In the genomic region with DNA sequence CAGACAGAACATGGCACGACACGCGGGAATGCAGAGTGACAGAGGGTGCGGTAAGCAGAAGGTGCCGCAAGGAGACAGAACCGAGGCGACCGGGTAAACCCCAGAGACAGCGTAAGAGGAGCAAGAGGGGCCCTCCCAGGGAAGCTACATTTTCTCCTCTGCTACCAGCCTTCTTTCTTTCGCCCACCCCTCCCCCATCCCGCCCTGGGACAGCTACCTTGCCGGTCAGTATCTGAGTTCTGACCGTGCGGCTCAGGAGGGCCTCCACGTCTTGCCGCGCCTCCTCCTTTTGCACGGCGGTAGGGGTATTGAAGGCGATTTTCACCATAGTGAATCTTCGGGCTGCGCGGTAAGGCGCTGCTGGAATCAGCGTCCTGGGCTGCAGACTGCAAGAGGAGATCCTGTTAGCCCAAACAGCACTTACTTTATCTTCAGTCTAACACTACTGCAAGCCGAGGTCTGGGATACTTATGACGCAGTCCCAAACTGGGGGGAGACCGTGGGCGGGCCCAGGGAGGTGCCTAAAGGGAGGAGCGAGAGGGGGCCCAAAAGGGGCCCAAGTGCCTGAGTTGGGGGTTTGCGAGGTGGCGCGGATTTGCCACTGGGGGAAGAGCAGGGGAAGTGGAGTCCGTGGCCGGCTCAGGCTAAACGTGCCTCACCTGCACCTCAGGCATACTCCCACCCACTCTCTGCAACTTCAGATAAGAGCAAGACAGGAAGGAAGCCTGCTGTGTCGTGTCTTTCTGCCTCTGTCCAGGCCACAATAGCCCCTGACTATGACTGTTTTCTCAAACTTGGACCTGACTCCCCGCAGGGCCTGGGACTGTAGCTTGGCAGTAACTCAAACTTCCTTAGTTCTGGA, we compare ENCODE assay signal across 8 cellular contexts. TPM values are rescaled to one million over a fixed set of nuclear protein-coding genes. Genes with fewer than 3 reads are reported as not detected.
DNase-seq lines count a peak whose midpoint lies in the region; ATAC-seq and TF ChIP-seq lines count a peak whose summit lies in the region.

ITM2A (minus strand) TSS at position 447 of the 862 bp plus-strand sequence; CDS start at position 328, 119 bp downstream.

- H3K9me3 ChIP-seq in BE2C (no peaks in the 10 kb centered on the region), upper lobe of right lung (no peaks in the 10 kb centered on the region)

- H3K27me3 ChIP-seq in BE2C (no peaks in the 10 kb centered on the region), upper lobe of right lung (no peaks in the 10 kb centered on the region), brain microvascular endothelial cell (replicated peaks) (no peaks in the 10 kb centered on the region)

- no peaks in the 10 kb centered on the region for H3K36me3 Mint-ChIP-seq in IgD-negative memory B cell
- peaks cover 17% of the 10 kb centered on the region for H3K36me3 Mint-ChIP-seq in activated T-cell treated with anti-CD3 and anti-CD28 coated beads, Interleukin-2, amount 50 U/mL, for 24 hours (ENCODE audit: low read depth)

- peaks cover 1% of the 10 kb centered on the region for H3K27me3 Mint-ChIP-seq in IgD-negative memory B cell
- H3K27me3 Mint-ChIP-seq in activated T-cell treated with anti-CD3 and anti-CD28 coated beads, Interleukin-2, amount 50 U/mL, for 24 hours: peaks cover 37% of the 10 kb centered on the region

- in situ Hi-C loops in brain microvascular endothelial cell (cut with HindIII; ENCODE audit: low pct_ligation_motif_present, low sequenced_read_pairs): no loop called here

- H3K4me3 Mint-ChIP-seq in IgD-negative memory B cell: peak within 1 kb of the TSS; percentile 89 to 98 (median 95)
- peak within 1 kb of the TSS; percentile 83 for H3K4me3 Mint-ChIP-seq in activated T-cell treated with anti-CD3 and anti-CD28 coated beads, Interleukin-2, amount 50 U/mL, for 24 hours

- peak within 1 kb of the TSS; percentile 5 to 93 (median 15) for H3K27ac Mint-ChIP-seq in IgD-negative memory B cell
- peak within 1 kb of the TSS; percentile 88 for H3K27ac Mint-ChIP-seq in activated T-cell treated with anti-CD3 and anti-CD28 coated beads, Interleukin-2, amount 50 U/mL, for 24 hours

- H3K4me1 Mint-ChIP-seq in IgD-negative memory B cell: peaks cover 3 to 17% (median 9%) of the 10 kb centered on the region in 3 donors
- peaks cover 36% of the 10 kb centered on the region for H3K4me1 Mint-ChIP-seq in activated T-cell treated with anti-CD3 and anti-CD28 coated beads, Interleukin-2, amount 50 U/mL, for 24 hours (ENCODE audit: low read depth)

- H3K36me3 ChIP-seq in BE2C (no peaks in the 10 kb centered on the region), upper lobe of right lung (no peaks in the 10 kb centered on the region), brain microvascular endothelial cell (replicated peaks) (no peaks in the 10 kb centered on the region)

- H3K9me3 Mint-ChIP-seq in IgD-negative memory B cell: no peaks in the 10 kb centered on the region
- no peaks in the 10 kb centered on the region for H3K9me3 Mint-ChIP-seq in activated T-cell treated with anti-CD3 and anti-CD28 coated beads, Interleukin-2, amount 50 U/mL, for 24 hours

- H3K27ac ChIP-seq in upper lobe of right lung: peak within 1 kb of the TSS; percentile 73
- H3K27ac ChIP-seq in brain microvascular endothelial cell: no peak within 1 kb of the TSS

- no peaks in the 10 kb centered on the region for H3K4me1 ChIP-seq in BE2C
- H3K4me1 ChIP-seq in upper lobe of right lung: no peaks in the 10 kb centered on the region

- peak; percentile 9 for DNase-seq in BE2C
- DNase-seq in activated T-cell treated with anti-CD3 and anti-CD28 coated beads, Interleukin-2, amount 50 U/mL, for 24 hours: peak; percentile 76
- peak; percentile 33 for DNase-seq in globus pallidus (ENCODE audit: low spot score)
- DNase-seq in pulmonary artery endothelial cell (ENCODE audit: low read depth, low spot score): no peak
- DNase-seq in upper lobe of right lung: peak; percentile 55
- DNase-seq in brain microvascular endothelial cell: no peak

- intact Hi-C loops in upper lobe of right lung (cut with DNase I): no loop called here

- peak within 1 kb of the TSS; percentile 29 for H3K4me3 ChIP-seq in BE2C (ENCODE audit: low read depth, low read length)
- peak within 1 kb of the TSS; percentile 44 for H3K4me3 ChIP-seq in upper lobe of right lung
- no peak within 1 kb of the TSS for H3K4me3 ChIP-seq in brain microvascular endothelial cell (ENCODE audit: low read depth, low read length)

- no peak for TF ChIP-seq CTCF in BE2C (IDR thresholded peaks at IDR 0.05; ENCODE audit: low read depth, low read length)
- TF ChIP-seq CTCF in upper lobe of right lung (IDR thresholded peaks at IDR 0.05): no peak
- no peak for TF ChIP-seq CTCF in brain microvascular endothelial cell (IDR thresholded peaks at IDR 0.05; ENCODE audit: low read depth, low read length, missing control alignments)

- ATAC-seq in GM21360 (IDR thresholded peaks at IDR 0.05; ENCODE audit: unreplicated experiment): peak; percentile 65
- ATAC-seq in upper lobe of right lung: peak; percentile 63

RNA-seq across cellular contexts. Expression of gene ITM2A, which starts in this region (rescaled TPM):
- 0.85 TPM for polyA plus RNA-seq in BE2C (2012; ENCODE audit: insufficient read depth, insufficient read length, low read depth)
- 59.0 TPM for polyA plus RNA-seq in IgD-negative memory B cell
- total RNA-seq in pulmonary artery endothelial cell: 1.5 and 15.4 TPM in 2 replicates
- 44.4 TPM for total RNA-seq in upper lobe of right lung

Comparison
In these comparisons a context has a peak if more than half of its experiments do, and no peak if none do; other contexts are left out.
1. DNase-seq: peak in BE2C (single experiment), activated T-cell treated with anti-CD3 and anti-CD28 coated beads, Interleukin-2, amount 50 U/mL, for 24 hours (single experiment), globus pallidus (single experiment) and upper lobe of right lung (single experiment); none in pulmonary artery endothelial cell (single experiment) and brain microvascular endothelial cell (single experiment).